25 cellular contexts compared by ENCODE assay signal in the genomic region with DNA sequence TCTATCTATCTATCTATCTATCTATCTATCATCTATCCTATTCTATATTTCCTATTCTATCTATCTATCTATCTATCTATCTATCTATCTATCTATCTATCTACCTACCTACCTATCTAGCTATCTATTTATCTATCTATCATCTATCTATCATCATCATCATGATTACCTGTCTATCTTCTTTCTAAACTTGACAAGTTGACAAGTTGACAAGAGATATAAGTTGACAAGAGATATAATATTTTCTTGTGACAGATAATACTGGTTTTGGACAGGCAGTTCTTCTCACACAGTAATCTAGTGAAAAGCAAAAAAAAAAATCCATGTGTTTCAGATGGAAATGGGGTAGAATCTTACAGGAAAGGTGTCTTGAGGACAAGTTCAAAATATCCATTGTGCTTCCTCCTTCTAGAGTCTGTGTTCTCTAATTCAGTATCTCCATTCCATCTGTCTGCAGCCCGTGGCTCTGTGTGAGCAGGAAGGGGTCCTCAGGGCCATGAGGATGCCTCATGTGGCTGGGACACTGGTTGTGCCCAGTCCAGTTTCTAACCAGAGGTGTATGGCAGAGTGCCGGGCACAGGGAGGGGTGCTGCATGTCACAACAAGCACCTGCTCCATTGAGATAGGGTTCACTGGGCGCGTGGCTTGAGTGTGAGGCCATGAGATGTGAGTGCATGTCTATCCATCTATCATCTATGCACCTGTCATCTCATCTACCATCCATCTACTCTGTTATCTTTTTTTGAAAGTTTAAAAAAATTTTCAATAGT.
"Had no signal": no experiment of that assay in that cellular context is flagged by ENCODE, and none has a peak within 500 bp of the region (broad histone marks: within the 10 kb centered on the region; RNA-seq: fewer than 3 reads in every experiment).

No MANE protein-coding gene starts in this region.

- FAIRE-seq: endothelial cell of umbilical vein had no signal

- H3K4me3 ChIP-seq: adrenal gland, body of pancreas, gastrocnemius medialis had no signal

- DNase-seq: activated CD4-positive, alpha-beta memory T cell treated with anti-CD3 and anti-CD28 coated beads for 36 hours; activated CD4-positive, alpha-beta T cell treated with anti-CD3 and anti-CD28 coated beads for 36 hours; activated CD4-positive, alpha-beta T cell treated with anti-CD3 and anti-CD28 coated beads, Interleukin-2, amount 10 ng/mL, durations not matched to agents 24 days and 14 days; activated CD4-positive, CD25-positive, alpha-beta regulatory T cell; activated CD4-positive, CD25-positive, alpha-beta regulatory T cell treated with anti-CD3 and anti-CD28 coated beads, Interleukin-2, amount 50 U/mL, for 72 hours; activated CD8-positive, alpha-beta memory T cell treated with anti-CD3 and anti-CD28 coated beads, Interleukin-2, amount 10 ng/mL, durations not matched to agents 7 days and 5 days; activated CD8-positive, alpha-beta memory T cell treated with anti-CD3 and anti-CD28 coated beads, Interleukin-2, amount 50 U/mL, for 4 hours; activated CD8-positive, alpha-beta T cell treated with anti-CD3 and anti-CD28 coated beads, Interleukin-2, amount 10 ng/mL, durations not matched to agents 7 days and 5 days; activated effector memory CD4-positive, alpha-beta T cell treated with anti-CD3 and anti-CD28 coated beads, Interleukin-2, amount 50 U/mL, for 16 hours; activated naive CD4-positive, alpha-beta T cell treated with anti-CD3 and anti-CD28 coated beads for 36 hours; activated naive CD8-positive, alpha-beta T cell treated with anti-CD3 and anti-CD28 coated beads for 36 hours; activated naive CD8-positive, alpha-beta T cell treated with anti-CD3 and anti-CD28 coated beads, Interleukin-2, amount 50 U/mL, for 24 hours; activated T-cell treated with anti-CD3 and anti-CD28 coated beads, Interleukin-2, amount 50 U/mL, for 1 hour; activated T-cell treated with anti-CD3 and anti-CD28 coated beads, Interleukin-2, amount 50 U/mL, for 48 hours; adrenal gland; amygdala; aorta; body of pancreas; effector CD8-positive, alpha-beta T cell; foreskin fibroblast; gastrocnemius medialis; glutamatergic neuron; T-helper 2 cell had no signal

- H3K36me3 ChIP-seq: adrenal gland, gastrocnemius medialis had no signal

- H3K4me1 ChIP-seq: adrenal gland, body of pancreas, gastrocnemius medialis had no signal

- H3K9me3 ChIP-seq: adrenal gland, body of pancreas, gastrocnemius medialis had no signal

- H3K27me3 ChIP-seq: adrenal gland, body of pancreas, gastrocnemius medialis had no signal

- H3K27ac ChIP-seq: adrenal gland, body of pancreas, epithelial cell of prostate, gastrocnemius medialis had no signal
